ENCODE assay signal across 8 cellular contexts in the genomic region with DNA sequence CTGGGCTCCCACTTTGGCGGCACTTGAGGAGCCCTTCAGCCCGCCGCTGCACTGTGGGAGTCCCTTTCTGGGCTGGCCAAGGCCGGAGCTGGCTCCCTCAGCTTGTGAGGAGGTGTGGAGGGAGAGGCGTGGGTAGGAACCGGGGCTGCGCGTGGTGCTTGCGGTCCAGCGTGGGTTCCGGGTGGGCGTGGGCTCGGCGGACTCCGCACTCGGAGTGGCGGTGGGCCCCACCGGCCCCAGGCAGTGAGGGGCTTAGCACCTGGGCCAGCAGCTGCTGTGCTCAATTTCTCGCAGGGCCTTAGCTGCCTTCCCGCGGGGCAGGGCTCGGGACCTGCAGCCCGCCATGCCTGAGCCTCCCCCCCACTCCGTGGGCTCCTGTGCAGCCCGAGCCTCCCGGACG. TPM values are rescaled to one million over a fixed set of nuclear protein-coding genes. Genes with fewer than 3 reads are reported as not detected.
"Had no signal": no experiment of that assay in that cellular context is flagged by ENCODE, and none has a peak within 500 bp of the region (broad histone marks: within the 10 kb centered on the region; RNA-seq: fewer than 3 reads in every experiment).

No MANE protein-coding gene starts in this region.

RNA-seq across cellular contexts. Expression of gene KCNAB1, which starts 21.0 kb away (rescaled TPM):
- total RNA-seq: activated naive CD4-positive, alpha-beta T cell treated with anti-CD3 and anti-CD28 coated beads for 36 hours; activated naive CD4-positive, alpha-beta T cell treated with anti-CD3 and anti-CD28 coated beads, Interleukin-2, amount 50 U/mL, for 72 hours; activated naive CD8-positive, alpha-beta T cell treated with anti-CD3 and anti-CD28 coated beads for 36 hours; activated T-cell treated with anti-CD3 and anti-CD28 coated beads, Interleukin-2, amount 50 U/mL, for 4 hours; activated T-cell treated with anti-CD3 and anti-CD28 coated beads, Interleukin-2, amount 50 U/mL, for 72 hours; activated T-helper 1 cell treated with anti-CD3 and anti-CD28 coated beads, Interleukin-12 subunit alpha, Interleukin-12 subunit beta, Interleukin-2, Interleukin-4 antibody, amounts not matched to agents 30 ng/mL and 10 ng/mL and 1 ng/mL, durations not matched to agents 14 hours and 24 hours and 36 hours; activated T-helper 17 cell treated with anti-CD3 and anti-CD28 coated beads, Interleukin-2, amount 50 U/mL, for 72 hours; activated T-helper 2 cell treated with anti-CD3 and anti-CD28 coated beads, Interferon-gamma antibody, Interleukin-2, Interleukin-4, amounts not matched to agents 10 μg/mL and 5 μg/mL and 100 μg/mL, durations not matched to agents 14 hours and 24 hours and 36 hours had no signal
